8 cellular contexts compared by ENCODE assay signal in genomic region chr1:25875154-25875855, GRCh38. TPM values are rescaled to one million over a fixed set of nuclear protein-coding genes. Genes with fewer than 3 reads are reported as not detected.
A peak's percentile ranks its signal among the peaks of the same experiment; 100 is the strongest.
DNase-seq lines count a peak whose midpoint lies in the region; ATAC-seq and TF ChIP-seq lines count a peak whose summit lies in the region.

Gene PAQR7, minus strand, starts transcription at chr1:25875708. Its CDS starts 11,869 bp downstream, at chr1:25863839.

- H3K4me1 ChIP-seq in BLaER1 treated with 17β-estradiol and CSF1 and Interleukin-3, amounts not matched to agents 10 nM and 100 nM = peaks cover 39 to 62% (median 49%) of the 10 kb centered on the region in 10 experiments
- H3K4me1 ChIP-seq in mammary epithelial cell (ENCODE audit: insufficient read depth, low read length) = peaks cover 55% of the 10 kb centered on the region
- peaks cover 19% of the 10 kb centered on the region for H3K4me1 ChIP-seq in skeletal muscle satellite cell (ENCODE audit: control insufficient read depth, insufficient read depth, low read length)

- intact Hi-C loops in mammary epithelial cell (cut with micrococcal nuclease) = loop anchor here (1.0 kb wide), 1 partner anchor 17 kb away; no protein-coding TSS in a partner anchor

- dilution Hi-C loops in mammary epithelial cell (cut with HindIII; ENCODE audit: low sequenced_read_pairs) = no loop called here

- peak within 1 kb of the TSS; percentile 89 for H2AFZ ChIP-seq in mammary epithelial cell (ENCODE audit: low read depth, low read length)

- peaks cover 0 to 3% (median 0%) of the 10 kb centered on the region in 11 experiments; a peak in 2 of 22 replicates for H3K36me3 ChIP-seq in BLaER1 treated with 17β-estradiol and CSF1 and Interleukin-3, amounts not matched to agents 10 nM and 100 nM
- H3K36me3 ChIP-seq in WERI-Rb-1 (peaks cover 4% of the 10 kb centered on the region; the same call in 1 of the 2 replicates), mammary epithelial cell (ENCODE audit: insufficient read depth, low read length) (no peaks in the 10 kb centered on the region), skeletal muscle satellite cell (ENCODE audit: insufficient read depth, low read length) (peaks cover 3% of the 10 kb centered on the region)

- BruUV-seq in mammary epithelial cell (replicated peaks; lab: Mats Ljungman, UMichigan) = no TSS peak

- H3K79me2 ChIP-seq in mammary epithelial cell (ENCODE audit: insufficient read depth, low read length) = peaks cover 23% of the 10 kb centered on the region

- WGBS in mammary epithelial cell (ENCODE audit: low coverage, missing lambda C conversion rate) = 0% methylated on average over 5 of the region's 75 CpGs

- H4K20me1 ChIP-seq in BLaER1 treated with 17β-estradiol and CSF1 and Interleukin-3, amounts not matched to agents 10 nM and 100 nM = peaks cover 0 to 3% (median 0%) of the 10 kb centered on the region in 11 experiments; a peak in 1 of 22 replicates
- H4K20me1 ChIP-seq in mammary epithelial cell (ENCODE audit: insufficient read depth, low read length) = no peaks in the 10 kb centered on the region

- no peaks in the 10 kb centered on the region for H3K9me3 ChIP-seq in BLaER1 treated with 17β-estradiol and CSF1 and Interleukin-3, amounts not matched to agents 10 nM and 100 nM (replicated peaks in 1 of 11)
- H3K9me3 ChIP-seq in WERI-Rb-1 (ENCODE audit: severe bottlenecking) = no peaks in the 10 kb centered on the region
- no peaks in the 10 kb centered on the region for H3K9me3 ChIP-seq in mammary epithelial cell (replicated peaks; ENCODE audit: insufficient read depth, low read length)
- no peaks in the 10 kb centered on the region for H3K9me3 ChIP-seq in skeletal muscle satellite cell (replicated peaks; ENCODE audit: low read length)

- H3K27me3 ChIP-seq in BLaER1 treated with 17β-estradiol and CSF1 and Interleukin-3, amounts not matched to agents 10 nM and 100 nM = peaks cover 0 to 26% (median 19%) of the 10 kb centered on the region in 11 experiments; a peak in 14 of 22 replicates
- no peaks in the 10 kb centered on the region for H3K27me3 ChIP-seq in WERI-Rb-1 (ENCODE audit: insufficient read depth, low read depth, severe bottlenecking)
- no peaks in the 10 kb centered on the region for H3K27me3 ChIP-seq in mammary epithelial cell (ENCODE audit: insufficient read depth, low read length)
- no peaks in the 10 kb centered on the region for H3K27me3 ChIP-seq in skeletal muscle satellite cell (ENCODE audit: control insufficient read depth, insufficient read depth, low read length)

- ATAC-seq in GM19468 (IDR thresholded peaks at IDR 0.05; ENCODE audit: extremely low read depth, unreplicated experiment) = peak; percentile 30
- no peak for ATAC-seq in GM21528 (IDR thresholded peaks at IDR 0.05; ENCODE audit: low FRiP score, unreplicated experiment)

- H3K27ac ChIP-seq in BLaER1 treated with 17β-estradiol and CSF1 and Interleukin-3, amounts not matched to agents 10 nM and 100 nM = peak within 1 kb of the TSS; percentile 1 to 72 (median 61); a peak in 20 of 22 replicates
- H3K27ac ChIP-seq in WERI-Rb-1 (peak within 1 kb of the TSS; percentile 61), mammary epithelial cell (ENCODE audit: insufficient read depth, low read depth, low read length) (peak within 1 kb of the TSS; percentile 4)

- peak within 1 kb of the TSS; percentile 82 to 99 (median 94) for H3K4me2 ChIP-seq in BLaER1 treated with 17β-estradiol and CSF1 and Interleukin-3, amounts not matched to agents 10 nM and 100 nM
- H3K4me2 ChIP-seq in mammary epithelial cell (ENCODE audit: insufficient read depth, low read depth, low read length) = peak within 1 kb of the TSS; percentile 98
- peak within 1 kb of the TSS; percentile 88 for H3K4me2 ChIP-seq in skeletal muscle satellite cell (ENCODE audit: low read length)

- in situ Hi-C loops in mammary epithelial cell (cut with MboI; ENCODE audit: low sequenced_read_pairs in 2 of 2) = loop anchor here in 1 of 2 donors (25.0 kb wide), 1 partner anchor 412 kb away; the partner anchor contains the start of gene SH3BGRL3

- peak within 1 kb of the TSS; percentile 65 to 79 (median 77) for H3K9ac ChIP-seq in BLaER1 treated with 17β-estradiol and CSF1 and Interleukin-3, amounts not matched to agents 10 nM and 100 nM
- H3K9ac ChIP-seq in mammary epithelial cell (ENCODE audit: insufficient read depth, low read length) (peak within 1 kb of the TSS; percentile 68), skeletal muscle satellite cell (ENCODE audit: low read depth, low read length) (peak within 1 kb of the TSS; percentile 75)

- DNase-seq in NCI-H1092 (lab: John Stamatoyannopoulos, UW) (peak; percentile 73), WERI-Rb-1 (peak; percentile 85), mammary epithelial cell (peak; percentile 64), iPS-NIHi7 (ENCODE audit: extremely low spot score) (peak; percentile 83)

- CTCF ChIA-PET in mammary epithelial cell (lab: Charles Lee; ENCODE audit: low non-redundant PET) = interaction anchor here (0.6 to 1.3 kb wide), 3 partner anchors 15 to 122 kb away, joined by 4 to 7 read pairs (median 5); partner anchors contain the start of gene PAFAH2

- H3K4me3 ChIP-seq in BLaER1 treated with 17β-estradiol and CSF1 and Interleukin-3, amounts not matched to agents 10 nM and 100 nM = peak within 1 kb of the TSS; percentile 55 to 71 (median 66)
- peak within 1 kb of the TSS; percentile 56 for H3K4me3 ChIP-seq in WERI-Rb-1 (ENCODE audit: low read depth, low read length)
- peak within 1 kb of the TSS; percentile 67 to 79 (median 71) for H3K4me3 ChIP-seq in mammary epithelial cell (replicated peaks in 1 of 3; ENCODE audit: insufficient read depth in 1 of 3, low read depth in 2 of 3, low read length in 3 of 3)
- H3K4me3 ChIP-seq in skeletal muscle satellite cell (ENCODE audit: low read length) = peak within 1 kb of the TSS; percentile 72

- TF ChIP-seq CTCF in WERI-Rb-1 (IDR thresholded peaks at IDR 0.05; ENCODE audit: low read depth, low read length) = 0 out of 2 replicates have a peak, but pooled peaks have one; percentile 5
- peak in 1 of 2 donors; percentile 23 for TF ChIP-seq CTCF in mammary epithelial cell (conservative IDR thresholded peaks at IDR 0.05 in 1 of 2, IDR thresholded peaks at IDR 0.05 in 1 of 2; ENCODE audit: extremely low read depth in 1 of 2, insufficient read depth in 1 of 2, low read depth in 1 of 2, low read length in 2 of 2)

RNA-seq across cellular contexts. Expression of gene PAQR7, which starts in this region (rescaled TPM):
- total RNA-seq in mammary epithelial cell = 10 to 100 TPM; 21.6 to 28.3 TPM
- 18.2 TPM for polyA plus RNA-seq in mammary epithelial cell
- 17.3 TPM for polyA minus RNA-seq in mammary epithelial cell
- 5.1 and 5.9 TPM in 2 replicates for total RNA-seq in skeletal muscle satellite cell (2012; rRNA removed)

Comparison
In these comparisons a context has a peak if more than half of its experiments do, and no peak if none do; other contexts are left out.
1. H3K27ac ChIP-seq: peak in every context shown above with its lines; median percentile 61 in BLaER1 treated with 17β-estradiol and CSF1 and Interleukin-3, amounts not matched to agents 10 nM and 100 nM; 61 in WERI-Rb-1; 4 in mammary epithelial cell.